ENCODE assay signal across 9 cellular contexts in the genomic region with DNA sequence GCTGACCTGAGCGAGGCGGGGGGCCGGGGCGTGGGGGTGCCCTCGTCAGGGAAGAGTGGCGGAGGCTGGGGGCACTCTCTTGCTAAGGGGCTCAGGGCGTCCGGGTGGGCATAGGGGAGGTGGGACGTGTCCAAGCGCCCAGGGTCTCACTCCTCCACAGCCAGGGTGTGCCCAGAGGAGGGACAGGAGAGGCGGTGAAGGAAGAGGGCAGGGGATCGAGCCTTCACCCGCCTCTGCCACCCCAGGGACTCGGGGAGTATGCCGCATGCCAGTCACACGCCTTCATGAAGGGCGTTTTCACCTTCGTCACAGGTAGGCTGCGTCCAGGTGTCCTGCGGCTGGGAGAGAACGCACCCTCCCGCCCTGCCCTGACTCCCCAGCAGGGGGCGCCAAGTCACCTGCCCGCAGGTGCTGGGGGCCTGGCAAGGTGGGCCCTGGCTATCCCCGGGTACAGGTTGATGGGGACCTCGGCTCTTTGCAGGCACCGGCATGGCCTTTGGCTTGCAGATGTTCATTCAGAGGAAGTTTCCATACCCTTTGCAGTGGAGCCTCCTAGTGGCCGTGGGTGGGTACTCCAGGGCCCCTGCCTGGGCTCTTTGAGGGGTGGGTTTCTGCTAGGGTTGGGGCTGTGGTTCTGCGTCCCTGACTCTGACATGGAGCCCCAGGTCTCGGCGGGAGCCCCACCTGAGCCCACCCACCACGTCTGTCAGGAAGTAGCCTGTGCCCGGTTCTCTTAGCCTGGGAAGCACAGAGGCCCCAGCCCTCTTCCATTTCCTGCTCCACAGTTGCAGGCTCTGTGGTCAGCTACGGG. TPM values are rescaled to one million over a fixed set of nuclear protein-coding genes. Genes with fewer than 3 reads are reported as not detected.
DNase-seq lines count a peak whose midpoint lies in the region; ATAC-seq and TF ChIP-seq lines count a peak whose summit lies in the region.
"Had no signal": no experiment of that assay in that cellular context is flagged by ENCODE, and none has a peak within 500 bp of the region (broad histone marks: within the 10 kb centered on the region; RNA-seq: fewer than 3 reads in every experiment).

No MANE protein-coding gene starts in this region.

- no peaks in the 10 kb centered on the region for H3K9me3 ChIP-seq in heart left ventricle

- 1 to 5% (median 3%) methylated on average over 21 to 34 of the region's 34 CpGs for WGBS in heart left ventricle, 4 donors

- H3K4me3 ChIP-seq in GM12865 (ENCODE audit: low read depth, low read length) (peak overlapping the region; percentile 99), heart left ventricle (peak overlapping the region; percentile 68 to 94 (median 82))

- intact Hi-C loops in heart left ventricle (cut with DNase I) = loop anchor here in 7 of 10 donors (1.0 to 10.0 kb wide), 8 partner anchors 53 to 309 kb away; a partner anchor contains a TSS

- peaks cover 0 to 14% (median 0%) of the 10 kb centered on the region in 9 donors for H3K36me3 ChIP-seq in heart left ventricle

- H3K4me1 ChIP-seq in heart left ventricle = peaks cover 8 to 64% (median 32%) of the 10 kb centered on the region in 12 donors

- peak; percentile 7 for ATAC-seq in HG03520 (IDR thresholded peaks at IDR 0.05; ENCODE audit: unreplicated experiment)
- ATAC-seq in heart left ventricle = peak in 3 of 4 donors; percentile 0
- ATAC-seq in GM21423 (IDR thresholded peaks at IDR 0.05; ENCODE audit: unreplicated experiment) = no peak

- TF ChIP-seq CTCF in GM12865 (IDR thresholded peaks at IDR 0.05; ENCODE audit: insufficient read depth, low read depth, low read length, missing control alignments) (peak; percentile 91), heart left ventricle (IDR thresholded peaks at IDR 0.05) (peak; percentile 77 to 92 (median 88))

- peak overlapping the region; percentile 92 to 99 (median 96) for H3K27ac ChIP-seq in heart left ventricle

- TF ChIP-seq POLR2A in heart left ventricle (IDR thresholded peaks at IDR 0.05) = no peak

- DNase-seq in GM12865 (ENCODE audit: low read depth) = peak; percentile 71
- peak; percentile 57 for DNase-seq in RKO (ENCODE audit: low spot score)
- peak; percentile 48 to 71 (median 54) for DNase-seq in activated naive CD4-positive, alpha-beta T cell (lab: John Stamatoyannopoulos, UW)
- peak; percentile 54 to 82 (median 54) for DNase-seq in heart left ventricle
- peak; percentile 50 for DNase-seq in retina
- no peak for DNase-seq in cortex of kidney (lab: John Stamatoyannopoulos, UW)

- peaks cover 0 to 3% (median 0%) of the 10 kb centered on the region in 9 donors for H3K27me3 ChIP-seq in heart left ventricle

RNA-seq across cellular contexts. Expression of a gene that starts 0.5 kb away (rescaled TPM):
- 100 to 1,000 TPM in 1 of 9 donors, 10 to 100 TPM in 8; 45.6 to 122 (median 63.3) TPM for total RNA-seq in heart left ventricle
- 100 to 1,000 TPM in 1 of 2 donors, 10 to 100 TPM in 1; 86.1 to 116 TPM for polyA plus RNA-seq in heart left ventricle

RNA-seq across cellular contexts. Expression of a gene that starts 4.5 kb away (rescaled TPM):
- total RNA-seq in heart left ventricle = 1 to 10 TPM in 7 of 9 donors, under 1 TPM in 2; 0.64 to 3.8 (median 1.4) TPM
- polyA plus RNA-seq in heart left ventricle = 1 to 10 TPM in 1 of 2 donors, under 1 TPM in 1; 0.32 to 4.7 TPM

RNA-seq across cellular contexts. Expression of a gene that starts 16.1 kb away (rescaled TPM):
- 10 to 100 TPM; 59.4 to 82.2 (median 71.6) TPM for total RNA-seq in heart left ventricle
- polyA plus RNA-seq in heart left ventricle = 10 to 100 TPM; 63.5 to 90.8 TPM

RNA-seq across cellular contexts. Expression of a gene that starts 27.4 kb away (rescaled TPM):
- total RNA-seq in heart left ventricle = 1 to 10 TPM in 3 of 9 donors, under 1 TPM in 2, not detected in 4; 0.64 to 2.8 (median 1.2) TPM
- 1 to 10 TPM in 1 of 2 donors, under 1 TPM in 1; 0.65 to 2.4 TPM for polyA plus RNA-seq in heart left ventricle
- total RNA-seq: pulmonary artery endothelial cell had no signal

RNA-seq across cellular contexts. Expression of a gene that starts 33.6 kb away (rescaled TPM):
- not detected for total RNA-seq in heart left ventricle
- not detected for polyA plus RNA-seq in heart left ventricle
- total RNA-seq: pulmonary artery endothelial cell had no signal
